ENCODE assay signal across 1 cellular context in the genomic region with DNA sequence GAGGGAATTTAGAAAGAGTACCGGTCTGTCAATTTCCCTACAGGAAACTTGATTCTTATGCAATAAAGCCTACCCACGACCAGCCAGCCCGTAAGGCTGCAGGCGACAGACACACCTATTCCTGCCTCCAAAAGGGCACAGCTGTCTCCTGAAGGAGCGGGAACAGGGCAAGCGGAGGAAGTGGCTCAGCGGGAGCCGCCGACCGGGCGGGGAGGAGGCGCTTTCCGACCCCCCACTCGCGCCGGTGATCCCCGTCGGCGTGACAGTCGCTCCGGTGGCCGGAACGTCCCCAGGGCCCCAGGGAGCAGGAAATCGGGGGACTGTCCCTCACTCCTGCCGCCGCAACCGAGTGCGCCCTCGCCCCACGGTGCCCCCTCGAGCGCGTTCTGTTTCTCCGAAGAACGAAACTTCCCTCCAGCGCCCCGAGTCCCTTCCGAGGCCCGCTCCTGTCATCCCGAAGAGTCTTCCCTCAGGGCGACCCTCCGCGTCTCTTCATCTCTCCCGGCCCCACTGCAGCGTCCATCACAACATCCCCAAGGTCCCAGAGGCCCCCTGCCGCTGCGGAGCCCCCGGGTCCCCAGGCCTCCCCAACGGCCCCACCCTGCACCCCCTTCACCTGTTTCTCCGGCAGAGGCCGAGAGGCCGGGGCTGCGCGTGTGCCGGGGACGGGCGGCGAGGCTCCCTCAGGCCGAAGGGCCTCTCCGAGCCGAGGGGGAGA.
TF ChIP-seq lines count a peak whose summit lies in the region.

No MANE protein-coding gene starts in this region.

TF ChIP-seq in HEK293, 187 proteins besides CTCF, POLR2A, EP300 and RAD21 (continued from another document and continues in another):
- TF ChIP-seq, protein P1, sequence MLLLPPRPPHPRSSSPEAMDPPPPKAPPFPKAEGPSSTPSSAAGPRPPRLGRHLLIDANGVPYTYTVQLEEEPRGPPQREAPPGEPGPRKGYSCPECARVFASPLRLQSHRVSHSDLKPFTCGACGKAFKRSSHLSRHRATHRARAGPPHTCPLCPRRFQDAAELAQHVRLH (tag by site-specific recombination; IDR thresholded peaks at IDR 0.05) = no peak
- TF ChIP-seq, protein P2, sequence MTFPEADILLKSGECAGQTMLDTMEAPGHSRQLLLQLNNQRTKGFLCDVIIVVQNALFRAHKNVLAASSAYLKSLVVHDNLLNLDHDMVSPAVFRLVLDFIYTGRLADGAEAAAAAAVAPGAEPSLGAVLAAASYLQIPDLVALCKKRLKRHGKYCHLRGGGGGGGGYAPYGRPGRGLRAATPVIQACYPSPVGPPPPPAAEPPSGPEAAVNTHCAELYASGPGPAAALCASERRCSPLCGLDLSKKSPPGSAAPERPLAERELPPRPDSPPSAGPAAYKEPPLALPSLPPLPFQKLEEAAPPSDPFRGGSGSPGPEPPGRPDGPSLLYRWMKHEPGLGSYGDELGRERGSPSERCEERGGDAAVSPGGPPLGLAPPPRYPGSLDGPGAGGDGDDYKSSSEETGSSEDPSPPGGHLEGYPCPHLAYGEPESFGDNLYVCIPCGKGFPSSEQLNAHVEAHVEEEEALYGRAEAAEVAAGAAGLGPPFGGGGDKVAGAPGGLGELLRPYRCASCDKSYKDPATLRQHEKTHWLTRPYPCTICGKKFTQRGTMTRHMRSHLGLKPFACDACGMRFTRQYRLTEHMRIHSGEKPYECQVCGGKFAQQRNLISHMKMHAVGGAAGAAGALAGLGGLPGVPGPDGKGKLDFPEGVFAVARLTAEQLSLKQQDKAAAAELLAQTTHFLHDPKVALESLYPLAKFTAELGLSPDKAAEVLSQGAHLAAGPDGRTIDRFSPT (tag by site-specific recombination; IDR thresholded peaks at IDR 0.05) = no peak
- no peak for TF ChIP-seq ZNF311 (tag by site-specific recombination; IDR thresholded peaks at IDR 0.05; ENCODE audit: borderline replicate concordance)
- TF ChIP-seq ZFP37 (tag by site-specific recombination; IDR thresholded peaks at IDR 0.05) = no peak
- TF ChIP-seq ZNF16 (tag by site-specific recombination; IDR thresholded peaks at IDR 0.05; ENCODE audit: low read depth) = no peak
- TF ChIP-seq, protein P3, sequence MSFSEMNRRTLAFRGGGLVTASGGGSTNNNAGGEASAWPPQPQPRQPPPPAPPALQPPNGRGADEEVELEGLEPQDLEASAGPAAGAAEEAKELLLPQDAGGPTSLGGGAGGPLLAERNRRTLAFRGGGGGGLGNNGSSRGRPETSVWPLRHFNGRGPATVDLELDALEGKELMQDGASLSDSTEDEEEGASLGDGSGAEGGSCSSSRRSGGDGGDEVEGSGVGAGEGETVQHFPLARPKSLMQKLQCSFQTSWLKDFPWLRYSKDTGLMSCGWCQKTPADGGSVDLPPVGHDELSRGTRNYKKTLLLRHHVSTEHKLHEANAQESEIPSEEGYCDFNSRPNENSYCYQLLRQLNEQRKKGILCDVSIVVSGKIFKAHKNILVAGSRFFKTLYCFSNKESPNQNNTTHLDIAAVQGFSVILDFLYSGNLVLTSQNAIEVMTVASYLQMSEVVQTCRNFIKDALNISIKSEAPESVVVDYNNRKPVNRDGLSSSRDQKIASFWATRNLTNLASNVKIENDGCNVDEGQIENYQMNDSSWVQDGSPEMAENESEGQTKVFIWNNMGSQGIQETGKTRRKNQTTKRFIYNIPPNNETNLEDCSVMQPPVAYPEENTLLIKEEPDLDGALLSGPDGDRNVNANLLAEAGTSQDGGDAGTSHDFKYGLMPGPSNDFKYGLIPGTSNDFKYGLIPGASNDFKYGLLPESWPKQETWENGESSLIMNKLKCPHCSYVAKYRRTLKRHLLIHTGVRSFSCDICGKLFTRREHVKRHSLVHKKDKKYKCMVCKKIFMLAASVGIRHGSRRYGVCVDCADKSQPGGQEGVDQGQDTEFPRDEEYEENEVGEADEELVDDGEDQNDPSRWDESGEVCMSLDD (tag by site-specific recombination; IDR thresholded peaks at IDR 0.05) = no peak
- no peak for TF ChIP-seq ZNF521 (tag by site-specific recombination; IDR thresholded peaks at IDR 0.05)
- TF ChIP-seq, protein P4, sequence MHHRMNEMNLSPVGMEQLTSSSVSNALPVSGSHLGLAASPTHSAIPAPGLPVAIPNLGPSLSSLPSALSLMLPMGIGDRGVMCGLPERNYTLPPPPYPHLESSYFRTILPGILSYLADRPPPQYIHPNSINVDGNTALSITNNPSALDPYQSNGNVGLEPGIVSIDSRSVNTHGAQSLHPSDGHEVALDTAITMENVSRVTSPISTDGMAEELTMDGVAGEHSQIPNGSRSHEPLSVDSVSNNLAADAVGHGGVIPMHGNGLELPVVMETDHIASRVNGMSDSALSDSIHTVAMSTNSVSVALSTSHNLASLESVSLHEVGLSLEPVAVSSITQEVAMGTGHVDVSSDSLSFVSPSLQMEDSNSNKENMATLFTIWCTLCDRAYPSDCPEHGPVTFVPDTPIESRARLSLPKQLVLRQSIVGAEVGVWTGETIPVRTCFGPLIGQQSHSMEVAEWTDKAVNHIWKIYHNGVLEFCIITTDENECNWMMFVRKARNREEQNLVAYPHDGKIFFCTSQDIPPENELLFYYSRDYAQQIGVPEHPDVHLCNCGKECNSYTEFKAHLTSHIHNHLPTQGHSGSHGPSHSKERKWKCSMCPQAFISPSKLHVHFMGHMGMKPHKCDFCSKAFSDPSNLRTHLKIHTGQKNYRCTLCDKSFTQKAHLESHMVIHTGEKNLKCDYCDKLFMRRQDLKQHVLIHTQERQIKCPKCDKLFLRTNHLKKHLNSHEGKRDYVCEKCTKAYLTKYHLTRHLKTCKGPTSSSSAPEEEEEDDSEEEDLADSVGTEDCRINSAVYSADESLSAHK (tag by site-specific recombination; IDR thresholded peaks at IDR 0.05) = no peak
- TF ChIP-seq, protein P5, sequence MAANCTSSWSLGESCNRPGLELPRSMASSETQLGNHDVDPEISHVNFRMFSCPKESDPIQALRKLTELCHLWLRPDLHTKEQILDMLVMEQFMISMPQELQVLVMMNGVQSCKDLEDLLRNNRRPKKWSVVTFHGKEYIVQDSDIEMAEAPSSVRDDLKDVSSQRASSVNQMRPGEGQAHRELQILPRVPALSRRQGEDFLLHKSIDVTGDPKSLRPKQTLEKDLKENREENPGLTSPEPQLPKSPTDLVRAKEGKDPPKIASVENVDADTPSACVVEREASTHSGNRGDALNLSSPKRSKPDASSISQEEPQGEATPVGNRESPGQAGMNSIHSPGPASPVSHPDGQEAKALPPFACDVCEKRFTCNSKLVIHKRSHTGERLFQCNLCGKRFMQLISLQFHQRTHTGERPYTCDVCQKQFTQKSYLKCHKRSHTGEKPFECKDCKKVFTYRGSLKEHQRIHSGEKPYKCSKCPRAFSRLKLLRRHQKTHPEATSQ (tag by site-specific recombination; IDR thresholded peaks at IDR 0.05) = no peak
- TF ChIP-seq ZNF558 (tag by site-specific recombination; IDR thresholded peaks at IDR 0.05) = no peak
- TF ChIP-seq, protein P6, sequence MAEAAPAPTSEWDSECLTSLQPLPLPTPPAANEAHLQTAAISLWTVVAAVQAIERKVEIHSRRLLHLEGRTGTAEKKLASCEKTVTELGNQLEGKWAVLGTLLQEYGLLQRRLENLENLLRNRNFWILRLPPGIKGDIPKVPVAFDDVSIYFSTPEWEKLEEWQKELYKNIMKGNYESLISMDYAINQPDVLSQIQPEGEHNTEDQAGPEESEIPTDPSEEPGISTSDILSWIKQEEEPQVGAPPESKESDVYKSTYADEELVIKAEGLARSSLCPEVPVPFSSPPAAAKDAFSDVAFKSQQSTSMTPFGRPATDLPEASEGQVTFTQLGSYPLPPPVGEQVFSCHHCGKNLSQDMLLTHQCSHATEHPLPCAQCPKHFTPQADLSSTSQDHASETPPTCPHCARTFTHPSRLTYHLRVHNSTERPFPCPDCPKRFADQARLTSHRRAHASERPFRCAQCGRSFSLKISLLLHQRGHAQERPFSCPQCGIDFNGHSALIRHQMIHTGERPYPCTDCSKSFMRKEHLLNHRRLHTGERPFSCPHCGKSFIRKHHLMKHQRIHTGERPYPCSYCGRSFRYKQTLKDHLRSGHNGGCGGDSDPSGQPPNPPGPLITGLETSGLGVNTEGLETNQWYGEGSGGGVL (tag by site-specific recombination; IDR thresholded peaks at IDR 0.05) = no peak; the same call in none of the 2 replicates
- TF ChIP-seq, protein P7, sequence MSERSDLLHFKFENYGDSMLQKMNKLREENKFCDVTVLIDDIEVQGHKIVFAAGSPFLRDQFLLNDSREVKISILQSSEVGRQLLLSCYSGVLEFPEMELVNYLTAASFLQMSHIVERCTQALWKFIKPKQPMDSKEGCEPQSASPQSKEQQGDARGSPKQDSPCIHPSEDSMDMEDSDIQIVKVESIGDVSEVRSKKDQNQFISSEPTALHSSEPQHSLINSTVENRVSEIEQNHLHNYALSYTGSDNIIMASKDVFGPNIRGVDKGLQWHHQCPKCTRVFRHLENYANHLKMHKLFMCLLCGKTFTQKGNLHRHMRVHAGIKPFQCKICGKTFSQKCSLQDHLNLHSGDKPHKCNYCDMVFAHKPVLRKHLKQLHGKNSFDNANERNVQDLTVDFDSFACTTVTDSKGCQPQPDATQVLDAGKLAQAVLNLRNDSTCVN (tag by site-specific recombination; optimal IDR thresholded peaks at IDR 0.05) = peak; percentile 21
- TF ChIP-seq, protein P8, sequence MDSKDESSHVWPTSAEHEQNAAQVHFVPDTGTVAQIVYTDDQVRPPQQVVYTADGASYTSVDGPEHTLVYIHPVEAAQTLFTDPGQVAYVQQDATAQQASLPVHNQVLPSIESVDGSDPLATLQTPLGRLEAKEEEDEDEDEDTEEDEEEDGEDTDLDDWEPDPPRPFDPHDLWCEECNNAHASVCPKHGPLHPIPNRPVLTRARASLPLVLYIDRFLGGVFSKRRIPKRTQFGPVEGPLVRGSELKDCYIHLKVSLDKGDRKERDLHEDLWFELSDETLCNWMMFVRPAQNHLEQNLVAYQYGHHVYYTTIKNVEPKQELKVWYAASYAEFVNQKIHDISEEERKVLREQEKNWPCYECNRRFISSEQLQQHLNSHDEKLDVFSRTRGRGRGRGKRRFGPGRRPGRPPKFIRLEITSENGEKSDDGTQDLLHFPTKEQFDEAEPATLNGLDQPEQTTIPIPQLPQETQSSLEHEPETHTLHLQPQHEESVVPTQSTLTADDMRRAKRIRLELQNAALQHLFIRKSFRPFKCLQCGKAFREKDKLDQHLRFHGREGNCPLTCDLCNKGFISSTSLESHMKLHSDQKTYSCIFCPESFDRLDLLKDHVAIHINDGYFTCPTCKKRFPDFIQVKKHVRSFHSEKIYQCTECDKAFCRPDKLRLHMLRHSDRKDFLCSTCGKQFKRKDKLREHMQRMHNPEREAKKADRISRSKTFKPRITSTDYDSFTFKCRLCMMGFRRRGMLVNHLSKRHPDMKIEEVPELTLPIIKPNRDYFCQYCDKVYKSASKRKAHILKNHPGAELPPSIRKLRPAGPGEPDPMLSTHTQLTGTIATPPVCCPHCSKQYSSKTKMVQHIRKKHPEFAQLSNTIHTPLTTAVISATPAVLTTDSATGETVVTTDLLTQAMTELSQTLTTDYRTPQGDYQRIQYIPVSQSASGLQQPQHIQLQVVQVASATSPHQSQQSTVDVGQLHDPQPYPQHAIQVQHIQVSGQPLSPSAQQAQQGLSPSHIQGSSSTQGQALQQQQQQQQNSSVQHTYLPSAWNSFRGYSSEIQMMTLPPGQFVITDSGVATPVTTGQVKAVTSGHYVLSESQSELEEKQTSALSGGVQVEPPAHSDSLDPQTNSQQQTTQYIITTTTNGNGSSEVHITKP (tag by site-specific recombination; IDR thresholded peaks at IDR 0.05) = no peak
- TF ChIP-seq ZNF843 (tag by site-specific recombination; IDR thresholded peaks at IDR 0.05) = 0 out of 2 replicates have a peak, but pooled peaks have one; percentile 24
- no peak for TF ChIP-seq ZNF223 (tag by site-specific recombination; IDR thresholded peaks at IDR 0.05)
- no peak for TF ChIP-seq ZNF664 (tag by site-specific recombination; IDR thresholded peaks at IDR 0.05)
- no peak for TF ChIP-seq ZNF555 (tag by site-specific recombination; conservative IDR thresholded peaks at IDR 0.05)
- TF ChIP-seq ZNF350 (tag by site-specific recombination; IDR thresholded peaks at IDR 0.05) = no peak
- TF ChIP-seq, protein P9, sequence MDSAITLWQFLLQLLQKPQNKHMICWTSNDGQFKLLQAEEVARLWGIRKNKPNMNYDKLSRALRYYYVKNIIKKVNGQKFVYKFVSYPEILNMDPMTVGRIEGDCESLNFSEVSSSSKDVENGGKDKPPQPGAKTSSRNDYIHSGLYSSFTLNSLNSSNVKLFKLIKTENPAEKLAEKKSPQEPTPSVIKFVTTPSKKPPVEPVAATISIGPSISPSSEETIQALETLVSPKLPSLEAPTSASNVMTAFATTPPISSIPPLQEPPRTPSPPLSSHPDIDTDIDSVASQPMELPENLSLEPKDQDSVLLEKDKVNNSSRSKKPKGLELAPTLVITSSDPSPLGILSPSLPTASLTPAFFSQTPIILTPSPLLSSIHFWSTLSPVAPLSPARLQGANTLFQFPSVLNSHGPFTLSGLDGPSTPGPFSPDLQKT (IDR thresholded peaks at IDR 0.05; ENCODE audit: borderline replicate concordance, low read depth, low read length) = no peak
- no peak for TF ChIP-seq ZNF658 (tag by site-specific recombination; IDR thresholded peaks at IDR 0.05)
- TF ChIP-seq, protein P10, sequence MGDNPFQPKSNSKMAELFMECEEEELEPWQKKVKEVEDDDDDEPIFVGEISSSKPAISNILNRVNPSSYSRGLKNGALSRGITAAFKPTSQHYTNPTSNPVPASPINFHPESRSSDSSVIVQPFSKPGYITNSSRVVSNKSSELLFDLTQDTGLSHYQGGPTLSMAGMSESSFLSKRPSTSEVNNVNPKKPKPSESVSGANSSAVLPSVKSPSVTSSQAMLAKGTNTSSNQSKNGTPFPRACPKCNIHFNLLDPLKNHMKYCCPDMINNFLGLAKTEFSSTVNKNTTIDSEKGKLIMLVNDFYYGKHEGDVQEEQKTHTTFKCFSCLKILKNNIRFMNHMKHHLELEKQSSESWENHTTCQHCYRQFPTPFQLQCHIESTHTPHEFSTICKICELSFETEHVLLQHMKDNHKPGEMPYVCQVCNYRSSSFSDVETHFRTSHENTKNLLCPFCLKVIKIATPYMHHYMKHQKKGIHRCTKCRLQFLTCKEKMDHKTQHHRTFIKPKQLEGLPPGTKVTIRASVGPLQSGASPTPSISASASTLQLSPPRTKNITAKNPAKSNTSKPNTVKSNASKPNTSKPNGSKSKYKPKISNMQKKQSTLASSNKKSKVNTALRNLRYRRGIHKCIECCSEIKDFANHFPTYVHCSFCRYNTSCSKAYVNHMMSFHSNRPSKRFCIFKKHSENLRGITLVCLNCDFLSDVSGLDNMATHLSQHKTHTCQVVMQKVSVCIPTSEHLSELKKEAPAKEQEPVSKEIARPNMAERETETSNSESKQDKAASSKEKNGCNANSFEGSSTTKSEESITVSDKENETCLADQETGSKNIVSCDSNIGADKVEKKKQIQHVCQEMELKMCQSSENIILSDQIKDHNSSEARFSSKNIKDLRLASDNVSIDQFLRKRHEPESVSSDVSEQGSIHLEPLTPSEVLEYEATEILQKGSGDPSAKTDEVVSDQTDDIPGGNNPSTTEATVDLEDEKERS (tag by site-specific recombination; IDR thresholded peaks at IDR 0.05) = no peak
- no peak for TF ChIP-seq ZNF610 (tag by site-specific recombination; IDR thresholded peaks at IDR 0.05; ENCODE audit: borderline replicate concordance)
- no peak for TF ChIP-seq ZNF530 (tag by site-specific recombination; IDR thresholded peaks at IDR 0.05; ENCODE audit: low read depth)
- no peak for TF ChIP-seq ZNF112 (tag by site-specific recombination; IDR thresholded peaks at IDR 0.05)
- TF ChIP-seq ZNF292 (tag by site-specific recombination; IDR thresholded peaks at IDR 0.05; ENCODE audit: borderline replicate concordance, low read depth) = no peak
- no peak for TF ChIP-seq ZNF394 (tag by site-specific recombination; IDR thresholded peaks at IDR 0.05; ENCODE audit: borderline replicate concordance)
- TF ChIP-seq ZNF302 (tag by site-specific recombination; IDR thresholded peaks at IDR 0.05; ENCODE audit: low read depth) = no peak
- TF ChIP-seq ZFP3 (tag by site-specific recombination; IDR thresholded peaks at IDR 0.05; ENCODE audit: low read depth) = no peak
- TF ChIP-seq ZNF404 (tag by site-specific recombination; IDR thresholded peaks at IDR 0.05) = no peak
- TF ChIP-seq ZNF544 (tag by site-specific recombination; IDR thresholded peaks at IDR 0.05) = no peak
- TF ChIP-seq SCRT2 (tag by site-specific recombination; IDR thresholded peaks at IDR 0.05) = peak; percentile 73
- TF ChIP-seq TCF7L2 (IDR thresholded peaks at IDR 0.05; ENCODE audit: borderline replicate concordance, low read depth, low read length) = no peak
- peak; percentile 75 for TF ChIP-seq ZSCAN30 (tag by site-specific recombination; IDR thresholded peaks at IDR 0.05)
